18 cellular contexts compared by ENCODE assay signal in the genomic region with DNA sequence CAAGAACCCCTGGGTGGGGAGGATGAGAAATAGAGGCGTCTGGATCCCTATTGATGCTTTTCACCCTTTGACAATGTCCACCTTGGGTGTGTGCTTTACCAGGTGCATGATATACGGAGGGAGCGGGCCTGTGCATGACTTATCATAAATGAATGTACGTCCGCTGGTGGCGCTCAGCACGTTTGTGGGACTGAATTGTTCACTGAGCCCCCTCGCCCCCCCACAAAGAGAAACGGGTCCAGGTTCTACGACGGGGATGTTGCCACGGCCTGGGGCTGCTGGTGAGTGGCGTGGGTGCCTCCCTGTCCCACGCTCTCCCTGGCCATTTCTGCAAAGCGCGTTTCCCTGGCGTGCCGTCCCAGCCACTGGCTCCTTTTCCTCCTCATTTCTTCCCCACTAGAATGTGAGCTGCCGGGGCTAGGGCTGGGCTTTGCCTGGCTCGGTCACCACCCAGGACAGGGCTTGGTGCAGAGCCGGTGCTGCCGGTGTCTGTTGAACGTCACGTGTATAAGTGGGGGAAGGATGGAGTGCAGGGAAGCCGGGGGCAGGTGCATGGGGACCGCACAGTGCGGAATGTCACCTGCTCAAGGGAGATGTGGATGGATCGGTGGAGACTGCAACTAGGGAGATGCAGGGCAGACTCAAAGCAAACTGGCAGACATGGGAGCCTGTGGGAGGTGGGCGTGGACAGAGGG. TPM values are rescaled to one million over a fixed set of nuclear protein-coding genes. Genes with fewer than 3 reads are reported as not detected.
DNase-seq lines count a peak whose midpoint lies in the region; ATAC-seq and TF ChIP-seq lines count a peak whose summit lies in the region.
"Had no signal": no experiment of that assay in that cellular context is flagged by ENCODE, and none has a peak within 500 bp of the region (broad histone marks: within the 10 kb centered on the region; RNA-seq: fewer than 3 reads in every experiment).

No MANE protein-coding gene starts in this region.

- TF ChIP-seq CTCF in osteoblast (IDR thresholded peaks at IDR 0.05; ENCODE audit: extremely low read depth, low read depth, low read length), result no peak

- no peaks in the 10 kb centered on the region; a peak in 1 of 22 replicates for H4K20me1 ChIP-seq in BLaER1 treated with 17β-estradiol and CSF1 and Interleukin-3, amounts not matched to agents 10 nM and 100 nM
- H4K20me1 ChIP-seq in osteoblast (ENCODE audit: insufficient read depth, low read length), result no peaks in the 10 kb centered on the region

- peaks cover 15 to 88% (median 72%) of the 10 kb centered on the region in 10 experiments for H3K4me1 ChIP-seq in BLaER1 treated with 17β-estradiol and CSF1 and Interleukin-3, amounts not matched to agents 10 nM and 100 nM
- H3K4me1 ChIP-seq in osteoblast (ENCODE audit: insufficient read depth, low read length), result no peaks in the 10 kb centered on the region

- no peak overlapping the region for H2AFZ ChIP-seq in osteoblast (ENCODE audit: low read length)
- H2AFZ ChIP-seq: GM23338 had no signal

- ATAC-seq in HG02885 (IDR thresholded peaks at IDR 0.05; ENCODE audit: poor library complexity, unreplicated experiment) (no peak), GM21529 (IDR thresholded peaks at IDR 0.05; ENCODE audit: unreplicated experiment) (no peak)
- ATAC-seq: GM23338, Panc1 had no signal

- peak overlapping the region in 10 of 11 experiments; percentile 42 to 93 (median 85); a peak in 19 of 22 replicates for H3K4me2 ChIP-seq in BLaER1 treated with 17β-estradiol and CSF1 and Interleukin-3, amounts not matched to agents 10 nM and 100 nM
- H3K4me2 ChIP-seq in osteoblast (ENCODE audit: insufficient read depth, low read length), result no peak overlapping the region
- H3K4me2 ChIP-seq: GM23338 had no signal

- H3K27me3 ChIP-seq in BLaER1 treated with 17β-estradiol and CSF1 and Interleukin-3, amounts not matched to agents 10 nM and 100 nM, result peaks cover 18 to 35% (median 25%) of the 10 kb centered on the region in 11 experiments; a peak in 21 of 22 replicates
- H3K27me3 ChIP-seq in osteoblast (ENCODE audit: insufficient read depth, low read length), result peaks cover 2% of the 10 kb centered on the region

- DNase-seq in ecto neural progenitor cell (ENCODE audit: low spot score) (peak; percentile 34), osteoblast (ENCODE audit: insufficient read length, low spot score, missing footprints) (peak; percentile 80), DMS114 treated with DMSO at 0.1 percent for 48 hours (lab: John Stamatoyannopoulos, UW; ENCODE audit: unreplicated experiment) (no peak)
- no peak for DNase-seq in activated naive CD4-positive, alpha-beta T cell treated with anti-CD3 and anti-CD28 coated beads, Interleukin-2, amount 50 U/mL, for 16 hours
- DNase-seq: DMS79, HCEC 1CT, NCI-H1105, NCI-H146, NCI-H2029, NCI-H2171, NCI-H524 treated with DMSO at 0.1 percent for 48 hours, NCI-H82 had no signal

- H3K36me3 ChIP-seq in BLaER1 treated with 17β-estradiol and CSF1 and Interleukin-3, amounts not matched to agents 10 nM and 100 nM, result no peaks in the 10 kb centered on the region
- H3K36me3 ChIP-seq in osteoblast (ENCODE audit: insufficient read depth, low read length), result no peaks in the 10 kb centered on the region

- H3K27ac ChIP-seq in BLaER1 treated with 17β-estradiol and CSF1 and Interleukin-3, amounts not matched to agents 10 nM and 100 nM, result peak overlapping the region in 4 of 11 experiments; percentile 3 to 35 (median 31); a peak in 4 of 22 replicates
- peak overlapping the region; percentile 97 for H3K27ac ChIP-seq in angular gyrus (ENCODE audit: low read depth, low read length)
- no peak overlapping the region for H3K27ac ChIP-seq in osteoblast (ENCODE audit: low read depth, low read length)

- peak overlapping the region in 6 of 11 experiments; percentile 12 to 70 (median 46); a peak in 8 of 22 replicates for H3K9ac ChIP-seq in BLaER1 treated with 17β-estradiol and CSF1 and Interleukin-3, amounts not matched to agents 10 nM and 100 nM

- H3K4me3 ChIP-seq in BLaER1 treated with 17β-estradiol and CSF1 and Interleukin-3, amounts not matched to agents 10 nM and 100 nM, result no peak overlapping the region
- no peak overlapping the region for H3K4me3 ChIP-seq in osteoblast (ENCODE audit: insufficient read depth, low read length)
- H3K4me3 ChIP-seq: GM23338 had no signal

- no peaks in the 10 kb centered on the region for H3K79me2 ChIP-seq in osteoblast (ENCODE audit: insufficient read depth, low read length)

- H3K9me3 ChIP-seq in BLaER1 treated with 17β-estradiol and CSF1 and Interleukin-3, amounts not matched to agents 10 nM and 100 nM (replicated peaks in 1 of 11), result no peaks in the 10 kb centered on the region
- H3K9me3 ChIP-seq in osteoblast (ENCODE audit: low read depth, low read length), result no peaks in the 10 kb centered on the region

RNA-seq across cellular contexts. Expression of gene LRRC4B, which starts 21.6 kb away (rescaled TPM):
- not detected in 2 replicates for total RNA-seq in osteoblast

RNA-seq across cellular contexts. Expression of gene ASPDH, which starts 33.0 kb away (rescaled TPM):
- not detected in 2 replicates for total RNA-seq in osteoblast
- total RNA-seq: GM23338 had no signal

RNA-seq across cellular contexts. Expression of gene JOSD2, which starts 35.7 kb away (rescaled TPM):
- total RNA-seq in osteoblast, result 19.4 and 22.8 TPM in 2 replicates

Comparison
In these comparisons a context has a peak if more than half of its experiments do, and no peak if none do; other contexts are left out.
1. DNase-seq: peak in ecto neural progenitor cell (single experiment) and osteoblast (single experiment); none in activated naive CD4-positive, alpha-beta T cell treated with anti-CD3 and anti-CD28 coated beads, Interleukin-2, amount 50 U/mL, for 16 hours (single experiment) and DMS114 treated with DMSO at 0.1 percent for 48 hours (single experiment).